Comparison of ENCODE assay signal across 19 cellular contexts in genomic region chrX:103397707-103398106, GRCh38.
"Had no signal": no experiment of that assay in that cellular context is flagged by ENCODE, and none has a peak within 500 bp of the region (broad histone marks: within the 10 kb centered on the region; RNA-seq: fewer than 3 reads in every experiment).

No MANE protein-coding gene starts in this region.

- H3K4me1 Mint-ChIP-seq: memory B cell; naive thymus-derived CD4-positive, alpha-beta T cell; stimulated activated effector memory CD8-positive, alpha-beta T cell treated with anti-CD3 and anti-CD28 coated beads, Interleukin-12 subunit alpha, Interleukin-12 subunit beta, amount 100 ng/mL, for 72 hours had no signal

- DNase-seq: activated CD4-positive, alpha-beta T cell treated with anti-CD3 and anti-CD28 coated beads, Interleukin-2, amount 50 U/mL, for 4 hours; activated T-cell treated with anti-CD3 and anti-CD28 coated beads for 4 hours; heart left ventricle; left ventricle myocardium inferior; mucosa of descending colon; naive thymus-derived CD4-positive, alpha-beta T cell; right lobe of liver; stimulated activated CD4-positive, alpha-beta T cell treated with anti-CD3 and anti-CD28 coated beads, Interleukin-4, amount 100 ng/mL, for 24 hours; T-helper 2 cell had no signal

- H3K4me3 ChIP-seq: coronary artery, gastroesophageal sphincter, heart left ventricle, left ventricle myocardium inferior, mucosa of descending colon, neural progenitor cell, right lobe of liver, thoracic aorta had no signal

- H3K27me3 ChIP-seq: gastroesophageal sphincter, right lobe of liver had no signal

- H3K9me3 Mint-ChIP-seq: activated T-helper 1 cell treated with anti-CD3 and anti-CD28 coated beads, Interleukin-12 subunit alpha, Interleukin-12 subunit beta, Interleukin-2, Interleukin-4 antibody, amounts not matched to agents 30 ng/mL and 10 ng/mL and 1 ng/mL, durations not matched to agents 14 hours and 24 hours and 36 hours; memory B cell; naive thymus-derived CD4-positive, alpha-beta T cell; stimulated activated effector memory CD8-positive, alpha-beta T cell treated with anti-CD3 and anti-CD28 coated beads, Interleukin-12 subunit alpha, Interleukin-12 subunit beta, amount 100 ng/mL, for 72 hours had no signal

- H3K79me2 ChIP-seq: parathyroid adenoma had no signal

- H3K36me3 Mint-ChIP-seq: activated naive CD8-positive, alpha-beta T cell; memory B cell; naive thymus-derived CD4-positive, alpha-beta T cell; neural progenitor cell; stimulated activated effector memory CD8-positive, alpha-beta T cell treated with anti-CD3 and anti-CD28 coated beads, Interleukin-12 subunit alpha, Interleukin-12 subunit beta, amount 100 ng/mL, for 72 hours had no signal

- ATAC-seq: gastroesophageal sphincter had no signal

- H3K4me3 Mint-ChIP-seq: activated naive CD8-positive, alpha-beta T cell; activated T-helper 1 cell treated with anti-CD3 and anti-CD28 coated beads, Interleukin-12 subunit alpha, Interleukin-12 subunit beta, Interleukin-2, Interleukin-4 antibody, amounts not matched to agents 30 ng/mL and 10 ng/mL and 1 ng/mL, durations not matched to agents 14 hours and 24 hours and 36 hours; memory B cell; naive thymus-derived CD4-positive, alpha-beta T cell; neural progenitor cell; stimulated activated effector memory CD8-positive, alpha-beta T cell treated with anti-CD3 and anti-CD28 coated beads, Interleukin-12 subunit alpha, Interleukin-12 subunit beta, amount 100 ng/mL, for 72 hours had no signal

- H3K4me2 ChIP-seq: neural progenitor cell had no signal

- H2AFZ ChIP-seq: neural progenitor cell, parathyroid adenoma had no signal

- H3K9me3 ChIP-seq: gastroesophageal sphincter, heart left ventricle, left ventricle myocardium inferior, mucosa of descending colon, right lobe of liver, thoracic aorta had no signal

- H3K4me1 ChIP-seq: gastroesophageal sphincter, heart left ventricle, left ventricle myocardium inferior, neural progenitor cell, parathyroid adenoma, right lobe of liver had no signal

- H3K9ac ChIP-seq: neural progenitor cell, parathyroid adenoma had no signal

- FAIRE-seq: endometrium had no signal

- H3K27ac ChIP-seq: coronary artery, gastroesophageal sphincter, heart left ventricle, left ventricle myocardium inferior, neural progenitor cell, parathyroid adenoma, right lobe of liver, thoracic aorta had no signal

- H3K27ac Mint-ChIP-seq: activated naive CD8-positive, alpha-beta T cell; activated T-helper 1 cell treated with anti-CD3 and anti-CD28 coated beads, Interleukin-12 subunit alpha, Interleukin-12 subunit beta, Interleukin-2, Interleukin-4 antibody, amounts not matched to agents 30 ng/mL and 10 ng/mL and 1 ng/mL, durations not matched to agents 14 hours and 24 hours and 36 hours; memory B cell; naive thymus-derived CD4-positive, alpha-beta T cell; neural progenitor cell; stimulated activated effector memory CD8-positive, alpha-beta T cell treated with anti-CD3 and anti-CD28 coated beads, Interleukin-12 subunit alpha, Interleukin-12 subunit beta, amount 100 ng/mL, for 72 hours had no signal

- H3K36me3 ChIP-seq: gastroesophageal sphincter, heart left ventricle, left ventricle myocardium inferior, neural progenitor cell, right lobe of liver, thoracic aorta had no signal
